ENCODE assay signal across 17 cellular contexts in genomic region chr2:143830476-143830875, GRCh38.
"Had no signal": no experiment of that assay in that cellular context is flagged by ENCODE, and none has a peak within 500 bp of the region (broad histone marks: within the 10 kb centered on the region; RNA-seq: fewer than 3 reads in every experiment).

No MANE protein-coding gene starts in this region.

- H3K27ac ChIP-seq: colonic mucosa, esophagus muscularis mucosa, lower lobe of right lung, prostate gland, sigmoid colon, skin epidermis, suprapubic skin had no signal

- H3K4me1 ChIP-seq: colonic mucosa, esophagus muscularis mucosa, lower lobe of right lung, prostate gland, sigmoid colon, suprapubic skin had no signal

- DNase-seq: colonic mucosa; effector memory CD4-positive, alpha-beta T cell; hypothalamus; left ventricle myocardium superior; lower lobe of right lung; mucosa of descending colon; naive B cell; right cardiac atrium; sigmoid colon; stimulated activated CD4-positive, alpha-beta T cell treated with anti-CD3 and anti-CD28 coated beads, Interleukin-15, amount 100 ng/mL, for 24 hours; stimulated activated CD4-positive, alpha-beta T cell treated with anti-CD3 and anti-CD28 coated beads, Interleukin-2, amount 100 ng/mL, for 48 hours; stimulated activated naive B cell treated with anti-CD40 and anti-IgM and Interleukin-4, amounts not matched to agents 10 μg/mL and 1 μg/mL and 100 μg/mL, for 72 hours; trophoblast cell had no signal

- H3K4me3 ChIP-seq: colonic mucosa, esophagus muscularis mucosa, lower lobe of right lung, mucosa of descending colon, prostate gland, sigmoid colon, skin epidermis, suprapubic skin had no signal

- ATAC-seq: left ventricle myocardium superior; lower lobe of right lung; mucosa of descending colon; right cardiac atrium; stimulated activated naive B cell treated with anti-CD40 and anti-IgM and Interleukin-4, amounts not matched to agents 10 μg/mL and 1 μg/mL and 100 μg/mL, for 72 hours had no signal

- H3K36me3 ChIP-seq: colonic mucosa, esophagus muscularis mucosa, lower lobe of right lung, prostate gland, sigmoid colon, suprapubic skin had no signal

- H3K27me3 ChIP-seq: colonic mucosa, esophagus muscularis mucosa, sigmoid colon, suprapubic skin had no signal

- H3K9me3 ChIP-seq: colonic mucosa, esophagus muscularis mucosa, lower lobe of right lung, mucosa of descending colon, prostate gland, sigmoid colon, suprapubic skin had no signal
